ENCODE assay signal across 8 cellular contexts in the genomic region with DNA sequence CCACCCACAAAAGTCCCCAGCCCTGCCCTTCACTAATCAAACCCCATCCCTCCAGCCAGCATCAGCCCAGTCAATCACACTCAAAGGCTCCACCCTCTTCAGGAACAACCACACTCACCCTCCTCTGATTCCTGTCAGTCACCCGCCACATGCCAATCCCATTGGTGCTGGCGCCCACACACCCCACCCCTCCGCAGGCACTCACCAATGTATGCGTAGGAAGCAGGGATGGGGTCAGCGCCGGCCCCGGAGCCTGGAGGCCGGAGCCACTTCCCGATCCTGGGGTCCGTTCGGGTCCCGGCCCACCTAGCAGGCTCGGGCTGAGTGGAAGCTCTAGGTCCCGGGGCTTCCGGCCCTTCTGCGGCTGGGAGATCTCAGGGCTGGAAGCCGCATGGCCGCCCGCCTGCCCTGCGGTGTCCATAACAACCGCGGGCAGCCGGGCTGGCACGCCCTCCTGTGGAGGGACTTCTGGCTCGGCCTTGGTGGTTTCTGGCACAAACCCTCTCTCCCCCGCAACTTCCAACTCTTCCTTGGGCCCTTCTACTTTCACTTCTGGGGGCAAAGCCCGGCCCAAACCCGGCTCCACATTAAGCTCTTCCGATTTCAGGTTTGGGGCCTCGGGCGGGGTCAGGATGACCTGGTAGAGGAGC.
DNase-seq lines count a peak whose midpoint lies in the region; ATAC-seq and TF ChIP-seq lines count a peak whose summit lies in the region.

No MANE protein-coding gene starts in this region.

- H3K27me3 Mint-ChIP-seq in nephron progenitor cell (ENCODE audit: low read depth, poor library complexity), result no peaks in the 10 kb centered on the region

- H3K4me1 Mint-ChIP-seq in nephron progenitor cell, result no peaks in the 10 kb centered on the region

- H3K4me3 ChIP-seq in GM12875 (ENCODE audit: low read depth, low read length), result peak overlapping the region; percentile 37

- no peak for TF ChIP-seq CTCF in GM12875 (IDR thresholded peaks at IDR 0.05; ENCODE audit: borderline replicate concordance, insufficient read depth, low read depth, low read length)
- no peak for TF ChIP-seq CTCF in nephron progenitor cell (IDR thresholded peaks at IDR 0.05)

- no peak overlapping the region for H3K27ac Mint-ChIP-seq in nephron progenitor cell

- DNase-seq in amygdala (lab: John Stamatoyannopoulos, UW) (peak in 29 of 56 donors; percentile 1 to 51 (median 18)), midbrain (lab: John Stamatoyannopoulos, UW) (peak; percentile 28), nephron progenitor cell (no peak), putamen (ENCODE audit: low spot score) (no peak)
- DNase-seq in activated CD8-positive, alpha-beta memory T cell treated with anti-CD3 and anti-CD28 coated beads, Interleukin-2, amount 50 U/mL, for 48 hours, result no peak
- no peak for DNase-seq in effector CD4-positive, alpha-beta T cell

- peak; percentile 62 for ATAC-seq in HG03342 (IDR thresholded peaks at IDR 0.05; ENCODE audit: unreplicated experiment)

- H3K9me3 Mint-ChIP-seq in nephron progenitor cell, result peaks cover 59% of the 10 kb centered on the region

- H3K4me3 Mint-ChIP-seq in nephron progenitor cell, result no peak overlapping the region

- H3K36me3 Mint-ChIP-seq in nephron progenitor cell (ENCODE audit: low read depth), result peaks cover 51% of the 10 kb centered on the region

Comparison
In these comparisons a context has a peak if more than half of its experiments do, and no peak if none do; other contexts are left out.
1. DNase-seq: peak in amygdala (29 of 56) and midbrain (single experiment); none in activated CD8-positive, alpha-beta memory T cell treated with anti-CD3 and anti-CD28 coated beads, Interleukin-2, amount 50 U/mL, for 48 hours (single experiment), effector CD4-positive, alpha-beta T cell (single experiment), nephron progenitor cell (single experiment) and putamen (single experiment).